8 cellular contexts compared by ENCODE assay signal in genomic region chr7:77065869-77066268, GRCh38. TPM values are rescaled to one million over a fixed set of nuclear protein-coding genes. Genes with fewer than 3 reads are reported as not detected.
"Had no signal": no experiment of that assay in that cellular context is flagged by ENCODE, and none has a peak within 500 bp of the region (broad histone marks: within the 10 kb centered on the region; RNA-seq: fewer than 3 reads in every experiment).

No MANE protein-coding gene starts in this region.

RNA-seq across cellular contexts. Expression of gene SPDYE18, which starts 3.5 kb away (rescaled TPM):
- total RNA-seq: NCI-H460, SJSA1 had no signal

RNA-seq across cellular contexts. Expression of gene SPDYE17, which starts 33.7 kb away (rescaled TPM):
- total RNA-seq: LHCN-M2, MCF 10A, OCI-LY7, Peyer's patch, Right ventricle myocardium superior, SJSA1 had no signal
- polyA plus RNA-seq: SK-N-SH had no signal
